ENCODE assay signal across 8 cellular contexts in the genomic region with DNA sequence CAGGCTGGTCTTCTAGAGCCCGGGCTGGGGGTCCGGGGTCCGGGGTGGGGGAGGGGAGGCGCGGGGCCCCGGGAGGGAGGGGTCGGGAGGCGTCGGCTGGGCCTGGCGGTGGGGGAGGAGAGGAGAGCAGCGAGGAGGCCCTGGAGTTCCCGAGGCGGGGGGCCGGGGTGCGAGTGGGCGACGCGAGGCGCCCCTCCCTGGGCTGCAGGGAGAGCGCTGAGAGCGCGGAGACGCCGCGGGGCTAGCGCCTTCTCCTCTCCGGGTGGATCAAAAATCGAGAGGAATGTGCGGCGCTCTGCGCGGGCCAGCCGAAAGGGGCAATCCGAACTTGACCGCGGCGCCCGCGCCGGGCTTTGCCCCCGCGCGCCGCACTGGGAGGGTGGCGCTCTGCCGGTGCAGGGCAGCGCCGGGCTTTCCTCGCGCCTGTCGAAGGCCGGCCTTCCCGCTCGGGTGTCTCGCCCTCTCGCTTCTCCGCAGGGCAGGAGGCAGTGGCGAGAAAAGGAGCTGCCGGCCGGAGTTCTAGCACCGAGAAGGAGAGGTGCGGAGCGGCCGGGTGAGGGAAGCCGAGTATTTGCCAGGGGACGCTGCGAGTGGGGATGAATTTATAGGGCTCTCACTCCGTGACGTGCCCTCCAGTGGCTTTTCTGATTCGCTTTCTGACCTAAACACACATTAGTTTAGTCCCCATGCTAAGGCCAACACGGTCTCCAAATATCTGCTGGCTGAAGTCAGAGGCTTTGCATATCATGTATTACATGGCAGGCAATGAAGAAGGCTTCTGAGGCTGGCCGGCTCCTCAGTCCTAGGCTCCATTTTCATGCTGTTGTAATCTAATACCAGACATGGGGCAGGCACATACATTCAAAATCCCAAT. TPM values are rescaled to one million over a fixed set of nuclear protein-coding genes. Genes with fewer than 3 reads are reported as not detected.
A peak's percentile ranks its signal among the peaks of the same experiment; 100 is the strongest.
DNase-seq lines count a peak whose midpoint lies in the region; ATAC-seq, FAIRE-seq and TF ChIP-seq lines count a peak whose summit lies in the region.

GDNF (minus strand) TSS at position 6 of the 874 bp plus-strand sequence. CDS start 5,245 bp downstream, outside the sequence.

- no peak for TF ChIP-seq EP300 in GM12878 (IDR thresholded peaks at IDR 0.05; ENCODE audit: borderline replicate concordance in 1 of 2, control insufficient read depth in 1 of 2, low read depth in 2 of 2, low read length in 2 of 2)

- peaks cover 57 to 78% of the 10 kb centered on the region in 2 donors for H3K27me3 Mint-ChIP-seq in CD8-positive, alpha-beta memory T cell

- H3K9ac ChIP-seq in GM12878 (ENCODE audit: control insufficient read depth, insufficient read depth, low read length): no peak within 1 kb of the TSS

- H3K4me1 ChIP-seq in CD8-positive, alpha-beta memory T cell (ENCODE audit: insufficient read depth, low read length): peaks cover 8% of the 10 kb centered on the region
- H3K4me1 ChIP-seq in GM12878 (ENCODE audit: control insufficient read depth, insufficient read depth, low read length): peaks cover 3% of the 10 kb centered on the region; the same call in 1 of the 2 replicates

- H3K27ac Mint-ChIP-seq in CD8-positive, alpha-beta memory T cell: peak within 1 kb of the TSS in 1 of 8 donors; percentile 4
- no peak within 1 kb of the TSS for H3K27ac Mint-ChIP-seq in stimulated activated effector memory CD8-positive, alpha-beta T cell treated with anti-CD3 and anti-CD28 coated beads, Interleukin-12 subunit alpha, Interleukin-12 subunit beta, amount 100 ng/mL, for 72 hours

- peaks cover 17 to 41% (median 18%) of the 10 kb centered on the region in 3 donors for H3K4me1 Mint-ChIP-seq in CD8-positive, alpha-beta memory T cell
- H3K4me1 Mint-ChIP-seq in stimulated activated effector memory CD8-positive, alpha-beta T cell treated with anti-CD3 and anti-CD28 coated beads, Interleukin-12 subunit alpha, Interleukin-12 subunit beta, amount 100 ng/mL, for 72 hours: peaks cover 21% of the 10 kb centered on the region

- in situ Hi-C loops in GM12878 (cut with MboI): loop anchor here (5.0 kb wide), 1 partner anchor 357 kb away; no protein-coding TSS in a partner anchor

- peaks cover 30% of the 10 kb centered on the region for H3K27me3 ChIP-seq in CD8-positive, alpha-beta memory T cell (ENCODE audit: insufficient read depth, low read length, poor library complexity, severe bottlenecking)
- peaks cover 14 to 29% of the 10 kb centered on the region in 2 experiments for H3K27me3 ChIP-seq in GM12878 (replicated peaks in 1 of 2; ENCODE audit: control insufficient read depth in 2 of 2, insufficient read depth in 2 of 2, low read length in 1 of 2)

- H3K36me3 Mint-ChIP-seq in CD8-positive, alpha-beta memory T cell: peaks cover 0 to 2% (median 0%) of the 10 kb centered on the region in 3 donors
- no peaks in the 10 kb centered on the region for H3K36me3 Mint-ChIP-seq in stimulated activated effector memory CD8-positive, alpha-beta T cell treated with anti-CD3 and anti-CD28 coated beads, Interleukin-12 subunit alpha, Interleukin-12 subunit beta, amount 100 ng/mL, for 72 hours

- SMC1A ChIA-PET in GM12878 (lab: Charles Lee; ENCODE audit: uncharacterized antibody, unreplicated experiment): interaction anchor here (0.9 to 1.6 kb wide), 2 partner anchors 9 to 353 kb away, joined by 3 to 8 read pairs; no protein-coding TSS in a partner anchor

- TF ChIP-seq CTCF in GM12878 (IDR thresholded peaks at IDR 0.05 in 2 of 3, conservative IDR thresholded peaks at IDR 0.05 in 1 of 3; ENCODE audit: control insufficient read depth in 2 of 3, extremely low read depth in 1 of 3, insufficient read depth in 1 of 3, low read depth in 3 of 3, low read length in 3 of 3): no peak

- TF ChIP-seq POLR2A in GM12878 (IDR thresholded peaks at IDR 0.05; ENCODE audit: low read depth, low read length): no peak

- CTCF ChIA-PET in CD8-positive, alpha-beta memory T cell (lab: Charles Lee): no interaction called here
- CTCF ChIA-PET in GM12878 (lab: Yijun Ruan, JAX): interaction anchor here (1.0 to 1.8 kb wide), 3 partner anchors 9 to 353 kb away, joined by 3 to 12 read pairs (median 10); no protein-coding TSS in a partner anchor

- no peak for DNase-seq in CD8-positive, alpha-beta memory T cell
- DNase-seq in HK-2 (ENCODE audit: unreplicated experiment) (peak; percentile 79), GM12878 (ENCODE audit: low read depth, low spot score) (no peak), iPS-NIHi7 (ENCODE audit: extremely low spot score) (peak; percentile 50)
- no peak for DNase-seq in stimulated activated effector memory CD8-positive, alpha-beta T cell treated with anti-CD3 and anti-CD28 coated beads, Interleukin-12 subunit alpha, Interleukin-12 subunit beta, amount 100 ng/mL, for 72 hours (ENCODE audit: low spot score in 2 of 2)

- H3K36me3 ChIP-seq in CD8-positive, alpha-beta memory T cell (ENCODE audit: insufficient read depth, low read length): no peaks in the 10 kb centered on the region
- H3K36me3 ChIP-seq in GM12878 (ENCODE audit: control insufficient read depth in 2 of 2, insufficient read depth in 2 of 2, low read length in 1 of 2): no peaks in the 10 kb centered on the region

- peak within 1 kb of the TSS in 4 of 7 donors; percentile 18 to 60 (median 34) for H3K4me3 Mint-ChIP-seq in CD8-positive, alpha-beta memory T cell
- peak within 1 kb of the TSS; percentile 66 for H3K4me3 Mint-ChIP-seq in stimulated activated effector memory CD8-positive, alpha-beta T cell treated with anti-CD3 and anti-CD28 coated beads, Interleukin-12 subunit alpha, Interleukin-12 subunit beta, amount 100 ng/mL, for 72 hours

- intact Hi-C loops in GM12878 (cut with micrococcal nuclease; ENCODE audit: unreplicated experiment): no loop called here

- peaks cover 0 to 2% (median 0%) of the 10 kb centered on the region in 5 donors for H3K9me3 Mint-ChIP-seq in CD8-positive, alpha-beta memory T cell
- H3K9me3 Mint-ChIP-seq in stimulated activated effector memory CD8-positive, alpha-beta T cell treated with anti-CD3 and anti-CD28 coated beads, Interleukin-12 subunit alpha, Interleukin-12 subunit beta, amount 100 ng/mL, for 72 hours: no peaks in the 10 kb centered on the region

- RAD21 ChIA-PET in GM12878 (lab: Charles Lee; ENCODE audit: unreplicated experiment): no interaction called here

- WGBS in GM12878 (ENCODE audit: insufficient coverage, insufficient replicate concordance, low lambda C conversion rate, missing lambda C conversion rate): 16% methylated on average over 39 of the region's 72 CpGs

- no peak within 1 kb of the TSS for H3K4me3 ChIP-seq in CD8-positive, alpha-beta memory T cell (ENCODE audit: low read length)
- H3K4me3 ChIP-seq in GM12878: no peak within 1 kb of the TSS

- H3K27ac ChIP-seq in CD8-positive, alpha-beta memory T cell (ENCODE audit: low read depth, low read length): no peak within 1 kb of the TSS
- no peak within 1 kb of the TSS for H3K27ac ChIP-seq in GM12878 (ENCODE audit: control insufficient read depth, insufficient read depth)

- no peak for TF ChIP-seq RAD21 in GM12878 (IDR thresholded peaks at IDR 0.05; ENCODE audit: insufficient read depth, low read depth, low read length)

- H4K20me1 ChIP-seq in GM12878 (ENCODE audit: control insufficient read depth, insufficient read depth): no peaks in the 10 kb centered on the region

- H3K79me2 ChIP-seq in GM12878 (ENCODE audit: control insufficient read depth, insufficient read depth, low read length): no peaks in the 10 kb centered on the region

- H3K9me3 ChIP-seq in CD8-positive, alpha-beta memory T cell (ENCODE audit: low read length): no peaks in the 10 kb centered on the region
- H3K9me3 ChIP-seq in GM12878 (replicated peaks; ENCODE audit: control insufficient read depth, insufficient read depth, low read length): no peaks in the 10 kb centered on the region

- FAIRE-seq in GM12878 (lab: Jason Lieb, UNC): no peak

- H3K4me2 ChIP-seq in GM12878 (ENCODE audit: control insufficient read depth, insufficient read depth): no peak within 1 kb of the TSS; the same call in 1 of the 2 replicates

- ATAC-seq in GM12878 (peak; percentile 13; the same call in 1 of the 3 replicates), GM19324 (IDR thresholded peaks at IDR 0.05; ENCODE audit: low FRiP score, unreplicated experiment) (no peak), GM19023 (IDR thresholded peaks at IDR 0.05; ENCODE audit: unreplicated experiment) (no peak), GM21526 (IDR thresholded peaks at IDR 0.05; ENCODE audit: low FRiP score, unreplicated experiment) (no peak)
- ATAC-seq in stimulated activated effector memory CD8-positive, alpha-beta T cell treated with anti-CD3 and anti-CD28 coated beads, Interleukin-12 subunit alpha, Interleukin-12 subunit beta, amount 100 ng/mL, for 72 hours: no peak

- BruUV-seq in GM12878 (replicated peaks; lab: Mats Ljungman, UMichigan): no TSS peak

- POLR2A ChIA-PET in CD8-positive, alpha-beta memory T cell (lab: Charles Lee): no interaction called here
- POLR2A ChIA-PET in GM12878 (lab: Charles Lee): no interaction called here

- no peak within 1 kb of the TSS for H2AFZ ChIP-seq in GM12878 (ENCODE audit: control insufficient read depth, low read depth, low read length)

TF ChIP-seq in GM12878, 131 proteins besides CTCF, POLR2A, EP300 and RAD21:
- TF ChIP-seq CBX5 (IDR thresholded peaks at IDR 0.05; ENCODE audit: low read depth) (no peak), SUZ12 (IDR thresholded peaks at IDR 0.05; ENCODE audit: unreplicated experiment) (peak; percentile 70)

RNA-seq across cellular contexts. Expression of gene GDNF, which starts in this region (rescaled TPM):
- not detected for total RNA-seq in CD8-positive, alpha-beta memory T cell
- not detected for polyA plus RNA-seq in CD8-positive, alpha-beta memory T cell
- total RNA-seq in GM12878 (2013; cell fraction: nucleolus; rRNA removed): not detected in 2 replicates
- total RNA-seq in GM12878 (2014; rRNA removed) (not detected in 2 replicates), GM12878 (2014; rRNA removed; fragmentation: Illumina TruSeq; extraction: Trizol) (not detected in 2 replicates), GM12878 (2021) (not detected in 2 replicates)
- not detected for polyA plus RNA-seq in GM12878 (2011; ENCODE audit: low read depth)
- polyA plus RNA-seq in GM12878 (2011; rRNA removed) (not detected in 2 replicates), GM12878 (2014; fragmentation: Illumina TruSeq; extraction: Trizol) (not detected in 2 replicates), GM12878 (2014; fragmentation: Nextera tagmentation; extraction: Ambion mirVana) (not detected), GM12878 (2014; rRNA removed) (not detected in 2 replicates), GM12878 (2016; fragmentation: Nextera tagmentation; extraction: Ambion mirVana) (not detected)
- polyA plus RNA-seq in GM12878 (2011; cell fraction: cytosol; rRNA removed): not detected in 2 replicates
- not detected in 2 replicates for polyA plus RNA-seq in GM12878 (2011; cell fraction: nucleus; rRNA removed)
- polyA plus RNA-seq in GM12878 (2012): not detected in 2 replicates
- not detected in 2 replicates for polyA minus RNA-seq in GM12878 (2011; rRNA and poly(A)+ RNA removed)
- not detected in 2 replicates for polyA minus RNA-seq in GM12878 (2011; cell fraction: cytosol; rRNA and poly(A)+ RNA removed)
- not detected in 2 replicates for polyA minus RNA-seq in GM12878 (2011; cell fraction: nucleus; rRNA and poly(A)+ RNA removed)

Comparison
In these comparisons a context has a peak if more than half of its experiments do, and no peak if none do; other contexts are left out.
1. Peak in ATAC-seq in GM12878; RNA of the gene not detected or under 1 TPM.
2. DNase-seq: peak in HK-2 (single experiment) and iPS-NIHi7 (single experiment); none in CD8-positive, alpha-beta memory T cell (0 of 5), GM12878 (single experiment) and stimulated activated effector memory CD8-positive, alpha-beta T cell treated with anti-CD3 and anti-CD28 coated beads, Interleukin-12 subunit alpha, Interleukin-12 subunit beta, amount 100 ng/mL, for 72 hours (0 of 2).